29 cellular contexts compared by ENCODE assay signal in genomic region chr2:77721593-77721992, GRCh38.
"Had no signal": no experiment of that assay in that cellular context is flagged by ENCODE, and none has a peak within 500 bp of the region (broad histone marks: within the 10 kb centered on the region; RNA-seq: fewer than 3 reads in every experiment).

No MANE protein-coding gene starts in this region.

- H3K27me3 ChIP-seq: neural progenitor cell, ovary, spleen, stomach, thyroid gland, tibial nerve, upper lobe of left lung, vagina had no signal

- H3K4me1 ChIP-seq: neural progenitor cell, parathyroid adenoma, psoas muscle, spleen, stomach, thyroid gland, tibial nerve, upper lobe of left lung, vagina had no signal

- H3K4me2 ChIP-seq: neural progenitor cell, smooth muscle cell had no signal

- H3K9me3 ChIP-seq: ovary, psoas muscle, thoracic aorta, thyroid gland, tibial nerve, vagina had no signal

- H3K9me3 Mint-ChIP-seq: neural progenitor cell; stimulated activated naive B cell treated with anti-CD40 and anti-IgM and Interleukin-4, amounts not matched to agents 10 μg/mL and 1 μg/mL and 100 μg/mL, for 72 hours had no signal

- H3K27ac Mint-ChIP-seq: naive thymus-derived CD8-positive, alpha-beta T cell; natural killer cell treated with Interleukin-12 subunit alpha and Interleukin-12 subunit beta and Interleukin-15 and Interleukin-18, amount 100 ng/mL, for 72 hours; neural progenitor cell; progenitor cell of endocrine pancreas; stimulated activated effector memory CD8-positive, alpha-beta T cell treated with anti-CD3 and anti-CD28 coated beads, Interleukin-12 subunit alpha, Interleukin-12 subunit beta, amount 100 ng/mL, for 72 hours; stimulated activated naive B cell treated with anti-CD40 and anti-IgM and Interleukin-4, amounts not matched to agents 10 μg/mL and 1 μg/mL and 100 μg/mL, for 72 hours; stimulated activated naive CD8-positive, alpha-beta T cell treated with anti-CD3 and anti-CD28 coated beads, Interleukin-15, Interleukin-2, amounts not matched to agents 100 ng/mL and 50 ng/mL, for 24 hours had no signal

- H3K4me1 Mint-ChIP-seq: naive thymus-derived CD8-positive, alpha-beta T cell; neural progenitor cell; stimulated activated effector memory CD8-positive, alpha-beta T cell treated with anti-CD3 and anti-CD28 coated beads, Interleukin-12 subunit alpha, Interleukin-12 subunit beta, amount 100 ng/mL, for 72 hours; stimulated activated naive B cell treated with anti-CD40 and anti-IgM and Interleukin-4, amounts not matched to agents 10 μg/mL and 1 μg/mL and 100 μg/mL, for 72 hours had no signal

- H3K36me3 Mint-ChIP-seq: naive thymus-derived CD8-positive, alpha-beta T cell; natural killer cell treated with Interleukin-12 subunit alpha and Interleukin-12 subunit beta and Interleukin-15 and Interleukin-18, amount 100 ng/mL, for 72 hours; neural progenitor cell; stimulated activated effector memory CD8-positive, alpha-beta T cell treated with anti-CD3 and anti-CD28 coated beads, Interleukin-12 subunit alpha, Interleukin-12 subunit beta, amount 100 ng/mL, for 72 hours; stimulated activated naive B cell treated with anti-CD40 and anti-IgM and Interleukin-4, amounts not matched to agents 10 μg/mL and 1 μg/mL and 100 μg/mL, for 72 hours had no signal

- ATAC-seq: naive thymus-derived CD8-positive, alpha-beta T cell; natural killer cell treated with Interleukin-12 subunit alpha and Interleukin-12 subunit beta and Interleukin-15 and Interleukin-18, amount 100 ng/mL, for 72 hours; psoas muscle; right cardiac atrium; sciatic nerve; stimulated activated effector memory CD8-positive, alpha-beta T cell treated with anti-CD3 and anti-CD28 coated beads, Interleukin-12 subunit alpha, Interleukin-12 subunit beta, amount 100 ng/mL, for 72 hours; stimulated activated naive B cell treated with anti-CD40 and anti-IgM and Interleukin-4, amounts not matched to agents 10 μg/mL and 1 μg/mL and 100 μg/mL, for 72 hours had no signal

- H3K4me3 Mint-ChIP-seq: naive thymus-derived CD8-positive, alpha-beta T cell; natural killer cell treated with Interleukin-12 subunit alpha and Interleukin-12 subunit beta and Interleukin-15 and Interleukin-18, amount 100 ng/mL, for 72 hours; neural progenitor cell; stimulated activated effector memory CD8-positive, alpha-beta T cell treated with anti-CD3 and anti-CD28 coated beads, Interleukin-12 subunit alpha, Interleukin-12 subunit beta, amount 100 ng/mL, for 72 hours; stimulated activated naive B cell treated with anti-CD40 and anti-IgM and Interleukin-4, amounts not matched to agents 10 μg/mL and 1 μg/mL and 100 μg/mL, for 72 hours; stimulated activated naive CD8-positive, alpha-beta T cell treated with anti-CD3 and anti-CD28 coated beads, Interleukin-15, Interleukin-2, amounts not matched to agents 100 ng/mL and 50 ng/mL, for 24 hours had no signal

- H3K79me2 ChIP-seq: parathyroid adenoma had no signal

- DNase-seq: naive thymus-derived CD8-positive, alpha-beta T cell; occipital lobe; ovary; posterior cingulate gyrus; psoas muscle; right cardiac atrium; spleen; stimulated activated CD4-positive, alpha-beta T cell treated with anti-CD3 and anti-CD28 coated beads, Interleukin-12 subunit alpha, Interleukin-12 subunit beta, amount 100 ng/mL, for 4 hours; stimulated activated CD4-positive, alpha-beta T cell treated with anti-CD3 and anti-CD28 coated beads, Interleukin-1b, Interleukin-23, amount 100 ng/mL, for 48 hours; stimulated activated CD4-positive, alpha-beta T cell treated with anti-CD3 and anti-CD28 coated beads, Interleukin-4, amount 100 ng/mL, for 1 hour; stimulated activated naive B cell treated with anti-CD40 and anti-IgM and Interleukin-4, amounts not matched to agents 10 μg/mL and 1 μg/mL and 100 μg/mL, for 72 hours; stimulated activated naive CD4-positive, alpha-beta T cell treated with Interleukin-2 at 50 U/mL for 16 hours; stomach; thyroid gland; trophoblast cell; upper lobe of left lung had no signal

- H3K4me3 ChIP-seq: neural progenitor cell, ovary, psoas muscle, skin epidermis, smooth muscle cell, spleen, stomach, thoracic aorta, thyroid gland, tibial nerve, upper lobe of left lung, vagina had no signal

- H2AFZ ChIP-seq: neural progenitor cell, parathyroid adenoma had no signal

- H3K9ac ChIP-seq: neural progenitor cell, parathyroid adenoma had no signal

- H3K27me3 Mint-ChIP-seq: naive thymus-derived CD8-positive, alpha-beta T cell; natural killer cell treated with Interleukin-12 subunit alpha and Interleukin-12 subunit beta and Interleukin-15 and Interleukin-18, amount 100 ng/mL, for 72 hours; progenitor cell of endocrine pancreas; stimulated activated naive B cell treated with anti-CD40 and anti-IgM and Interleukin-4, amounts not matched to agents 10 μg/mL and 1 μg/mL and 100 μg/mL, for 72 hours; stimulated activated naive CD8-positive, alpha-beta T cell treated with anti-CD3 and anti-CD28 coated beads, Interleukin-15, Interleukin-2, amounts not matched to agents 100 ng/mL and 50 ng/mL, for 24 hours had no signal

- FAIRE-seq: urothelium cell line had no signal

- H3K36me3 ChIP-seq: neural progenitor cell, ovary, spleen, stomach, thoracic aorta, thyroid gland, tibial nerve, upper lobe of left lung, vagina had no signal

- H3K27ac ChIP-seq: neural progenitor cell, ovary, parathyroid adenoma, psoas muscle, skin epidermis, spleen, stomach, thoracic aorta, thyroid gland, tibial nerve, upper lobe of left lung, vagina had no signal
